1 cellular context compared by ENCODE assay signal in genomic region chr3:157436583-157437300, GRCh38.
TF ChIP-seq lines count a peak whose summit lies in the region.

PTX3 (plus strand) TSS chr3:157436850; CDS start chr3:157436934, 84 bp downstream.

TF ChIP-seq in K562, 482 proteins besides CTCF, POLR2A, EP300 and RAD21 (continued from another document):
- TF ChIP-seq VEZF1 (CRISPR knock-in tag; IDR thresholded peaks at IDR 0.05) (peak; percentile 25; the same call in 1 of the 2 replicates), CEBPG (CRISPR knock-in tag; IDR thresholded peaks at IDR 0.05) (no peak), CEBPG (tag; conservative IDR thresholded peaks at IDR 0.05 in 1 of 2, IDR thresholded peaks at IDR 0.05 in 1 of 2) (peak; percentile 63 to 84), DDX20 (tag; IDR thresholded peaks at IDR 0.05; ENCODE audit: low read depth) (no peak), ZBTB12 (CRISPR knock-in tag; IDR thresholded peaks at IDR 0.05) (no peak), KLF1 (tag; IDR thresholded peaks at IDR 0.05) (no peak), ZNF76 (CRISPR knock-in tag; IDR thresholded peaks at IDR 0.05; ENCODE audit: borderline replicate concordance) (no peak)
